ENCODE assay signal across 9 cellular contexts in genomic region chr7:151013356-151013727, GRCh38. TPM values are rescaled to one million over a fixed set of nuclear protein-coding genes. Genes with fewer than 3 reads are reported as not detected.
DNase-seq lines count a peak whose midpoint lies in the region; ATAC-seq and TF ChIP-seq lines count a peak whose summit lies in the region.
"Had no signal": no experiment of that assay in that cellular context is flagged by ENCODE, and none has a peak within 500 bp of the region (broad histone marks: within the 10 kb centered on the region; RNA-seq: fewer than 3 reads in every experiment).

No MANE protein-coding gene starts in this region.

- peak overlapping the region; percentile 93; the same call in 1 of the 2 replicates for H3K4me2 ChIP-seq in KMS-11

- H3K27ac ChIP-seq in AG04450 (ENCODE audit: low read depth, low read length): no peak overlapping the region
- peak overlapping the region; percentile 55; the same call in 1 of the 2 replicates for H3K27ac ChIP-seq in KMS-11
- H3K27ac ChIP-seq in iPS-20b (ENCODE audit: low read length): no peak overlapping the region
- H3K27ac ChIP-seq: VCaP had no signal

- TF ChIP-seq CTCF in AG04450 (IDR thresholded peaks at IDR 0.05; ENCODE audit: low read depth, low read length): no peak
- TF ChIP-seq CTCF in KMS-11 (conservative IDR thresholded peaks at IDR 0.05; ENCODE audit: low read depth, low read length): no peak

- H2AFZ ChIP-seq in KMS-11 (ENCODE audit: low read depth): peak overlapping the region; percentile 97; the same call in 1 of the 2 replicates

- CTCF ChIA-PET in AG04450 (lab: Charles Lee): interaction anchor here (0.7 to 0.8 kb wide), 3 partner anchors 50 to 233 kb away, joined by 5 to 6 read pairs (median 5); no protein-coding TSS in a partner anchor

- H3K4me1 ChIP-seq in KMS-11 (ENCODE audit: low read depth, poor library complexity, severe bottlenecking) (peaks cover 17% of the 10 kb centered on the region), iPS-20b (ENCODE audit: insufficient read depth, low read length) (peaks cover 17% of the 10 kb centered on the region; the same call in 1 of the 2 replicates)

- no peak for DNase-seq in AG04450 (ENCODE audit: low read depth, low spot score)
- no peak for DNase-seq in NCI-H526 treated with DMSO at 0.1 percent for 48 hours (lab: John Stamatoyannopoulos, UW)
- DNase-seq in NCI-H345 treated with DMSO at 0.1 percent for 48 hours (lab: John Stamatoyannopoulos, UW; ENCODE audit: unreplicated experiment): no peak
- DNase-seq: DND-41, NCI-H1048 had no signal

- H3K4me3 ChIP-seq in AG04450 (ENCODE audit: low read depth, low read length): peak overlapping the region; percentile 25; the same call in 1 of the 2 replicates
- H3K4me3 ChIP-seq in KMS-11 (IDR thresholded peaks at IDR 0.05; ENCODE audit: insufficient read depth, low read depth, low read length): peak overlapping the region; percentile 61
- peak overlapping the region; percentile 63; the same call in 1 of the 2 replicates for H3K4me3 ChIP-seq in iPS-20b (ENCODE audit: low read length)

- peaks cover 9% of the 10 kb centered on the region; the same call in 1 of the 2 replicates for H3K9me3 ChIP-seq in AG04450 (ENCODE audit: control insufficient read depth, insufficient read depth, low read length)
- H3K9me3 ChIP-seq in iPS-20b (ENCODE audit: insufficient read depth, low read depth, low read length): no peaks in the 10 kb centered on the region

- ATAC-seq in GM19324 (IDR thresholded peaks at IDR 0.05; ENCODE audit: low FRiP score, unreplicated experiment): no peak

- H3K9ac ChIP-seq in KMS-11 (peak overlapping the region; percentile 86), iPS-20b (ENCODE audit: low read depth, low read length) (peak overlapping the region; percentile 61; the same call in 1 of the 2 replicates)

- H4K20me1 ChIP-seq in KMS-11 (ENCODE audit: insufficient read depth): no peaks in the 10 kb centered on the region

- no peaks in the 10 kb centered on the region for H3K36me3 ChIP-seq in KMS-11 (ENCODE audit: insufficient read depth)
- no peaks in the 10 kb centered on the region for H3K36me3 ChIP-seq in iPS-20b (ENCODE audit: insufficient read depth, low read depth, low read length)

- POLR2A ChIA-PET in AG04450 (lab: Yijun Ruan, JAX): interaction anchor here (0.6 to 0.9 kb wide), 2 partner anchors 34 to 45 kb away, joined by 3 read pairs; no protein-coding TSS in a partner anchor

- H3K27me3 ChIP-seq in AG04450 (ENCODE audit: control insufficient read depth, insufficient read depth, low read length): peaks cover 19% of the 10 kb centered on the region
- H3K27me3 ChIP-seq in KMS-11 (ENCODE audit: insufficient read depth, low read depth): no peaks in the 10 kb centered on the region; the same call in 1 of the 2 replicates
- peaks cover 34% of the 10 kb centered on the region for H3K27me3 ChIP-seq in iPS-20b (ENCODE audit: insufficient read depth, low read length)

- no peaks in the 10 kb centered on the region for H3K79me2 ChIP-seq in KMS-11 (ENCODE audit: insufficient read depth, low read depth)

RNA-seq across cellular contexts. Expression of gene ATG9B, which starts 11.0 kb away (rescaled TPM):
- polyA plus RNA-seq in AG04450 (2011; rRNA removed): 0.02 and 0.06 TPM in 2 replicates
- not detected in 2 replicates for polyA minus RNA-seq in AG04450 (2011; rRNA and poly(A)+ RNA removed)

RNA-seq across cellular contexts. Expression of gene ABCB8, which starts 14.9 kb away (rescaled TPM):
- 10.7 and 13.7 TPM in 2 replicates for polyA plus RNA-seq in AG04450 (2011; rRNA removed)
- polyA minus RNA-seq in AG04450 (2011; rRNA and poly(A)+ RNA removed): 20.3 and 25.0 TPM in 2 replicates

RNA-seq across cellular contexts. Expression of gene NOS3, which starts 22.5 kb away (rescaled TPM):
- 0.60 and 1.5 TPM in 2 replicates for polyA plus RNA-seq in AG04450 (2011; rRNA removed)
- polyA minus RNA-seq in AG04450 (2011; rRNA and poly(A)+ RNA removed): 0.17 and 0.32 TPM in 2 replicates

RNA-seq across cellular contexts. Expression of gene ASIC3, which starts 35.0 kb away (rescaled TPM):
- polyA plus RNA-seq in AG04450 (2011; rRNA removed): 0.07 and 0.11 TPM in 2 replicates
- not detected in 2 replicates for polyA minus RNA-seq in AG04450 (2011; rRNA and poly(A)+ RNA removed)

RNA-seq across cellular contexts. Expression of gene KCNH2, which starts 35.2 kb away (rescaled TPM):
- polyA plus RNA-seq in AG04450 (2011; rRNA removed): 1.3 and 2.0 TPM in 2 replicates
- polyA minus RNA-seq in AG04450 (2011; rRNA and poly(A)+ RNA removed): 1.6 and 1.7 TPM in 2 replicates
